1 cellular context compared by ENCODE assay signal in genomic region chr5:65625743-65626142, GRCh38.
TF ChIP-seq lines count a peak whose summit lies in the region.

No MANE protein-coding gene starts in this region.

TF ChIP-seq in K562, 482 proteins besides CTCF, POLR2A, EP300 and RAD21 (continued from another document):
- TF ChIP-seq DEAF1 (CRISPR knock-in tag; IDR thresholded peaks at IDR 0.05), result 0 out of 2 replicates have a peak, but pooled peaks have one; percentile 8
- peak; percentile 45; the same call in 1 of the 2 replicates for TF ChIP-seq TEAD4 (IDR thresholded peaks at IDR 0.05; ENCODE audit: low read length)
- no peak for TF ChIP-seq TEAD4 (CRISPR knock-in tag; IDR thresholded peaks at IDR 0.05; ENCODE audit: borderline replicate concordance)
- TF ChIP-seq ATF3 (IDR thresholded peaks at IDR 0.05), result peak; percentile 34; the same call in 1 of the 2 replicates
- TF ChIP-seq ATF3 (CRISPR knock-in tag; conservative IDR thresholded peaks at IDR 0.05), result no peak
- no peak for TF ChIP-seq ZBTB33 (CRISPR knock-in tag; IDR thresholded peaks at IDR 0.05)
- no peak for TF ChIP-seq ZNF277 (CRISPR knock-in tag; IDR thresholded peaks at IDR 0.05; ENCODE audit: borderline replicate concordance)
TF ChIP-seq in K562: peak in this region for 5.
